ENCODE assay signal across 23 cellular contexts in the genomic region with DNA sequence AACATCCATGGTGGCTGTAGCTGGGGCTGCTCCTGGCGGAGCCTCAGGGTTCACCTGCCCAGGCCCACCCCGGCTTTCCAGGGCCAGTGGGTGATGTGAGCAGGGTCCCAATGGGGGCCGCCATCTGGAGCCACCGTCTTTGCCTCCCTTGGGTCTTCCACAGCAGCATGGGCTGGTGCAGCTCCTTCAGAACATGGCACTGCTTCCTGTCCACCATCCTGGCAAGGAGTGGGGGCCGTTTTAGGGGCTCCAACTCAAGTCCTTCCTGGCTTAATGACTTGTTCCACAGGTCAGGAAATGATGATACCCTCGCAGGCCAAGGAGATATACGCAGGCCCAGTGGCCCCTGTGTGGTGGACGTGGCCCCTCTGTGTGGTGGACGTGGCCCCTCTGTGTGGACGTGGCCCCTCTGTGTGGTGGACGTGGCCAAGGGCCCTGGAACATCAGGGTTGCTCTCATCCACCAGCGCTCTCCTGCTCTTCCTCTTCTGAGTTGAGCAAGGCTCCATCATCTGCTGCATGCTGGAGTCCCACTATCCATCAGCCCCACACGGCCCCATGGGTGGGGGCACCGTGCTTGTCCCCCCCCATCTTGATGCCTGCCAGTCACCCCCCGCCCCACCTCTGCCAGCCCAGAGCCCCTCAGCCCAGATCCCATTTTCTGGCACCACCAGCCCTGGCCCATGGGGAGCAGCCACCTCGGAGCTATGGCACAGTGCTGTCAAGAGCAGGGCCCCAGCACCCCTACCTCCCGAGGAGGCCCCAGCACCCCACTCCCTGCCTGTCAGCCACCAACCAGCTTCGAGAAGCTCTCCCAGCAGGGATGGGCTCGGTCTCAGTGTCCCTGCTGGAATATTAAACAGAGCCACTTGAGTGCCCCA. TPM values are rescaled to one million over a fixed set of nuclear protein-coding genes. Genes with fewer than 3 reads are reported as not detected.
A peak's percentile ranks its signal among the peaks of the same experiment; 100 is the strongest.
DNase-seq lines count a peak whose midpoint lies in the region; TF ChIP-seq lines count a peak whose summit lies in the region.
"Had no signal": no experiment of that assay in that cellular context is flagged by ENCODE, and none has a peak within 500 bp of the region (broad histone marks: within the 10 kb centered on the region; RNA-seq: fewer than 3 reads in every experiment).

No MANE protein-coding gene starts in this region.

- peaks cover 0 to 55% (median 29%) of the 10 kb centered on the region in 11 experiments; a peak in 16 of 22 replicates for H4K20me1 ChIP-seq in BLaER1 treated with 17β-estradiol and CSF1 and Interleukin-3, amounts not matched to agents 10 nM and 100 nM
- H4K20me1 ChIP-seq in GM23248 (ENCODE audit: insufficient read depth) = no peaks in the 10 kb centered on the region

- no peak overlapping the region for H2AFZ ChIP-seq in GM23248

- H3K9ac ChIP-seq in BLaER1 treated with 17β-estradiol and CSF1 and Interleukin-3, amounts not matched to agents 10 nM and 100 nM = 0 out of 22 replicates have a peak overlapping the region, but pooled peaks of 1 of the 11 experiments have one; percentile 1
- no peak overlapping the region for H3K9ac ChIP-seq in GM23248

- H3K4me1 Mint-ChIP-seq in glutamatergic neuron (ENCODE audit: low read depth, unreplicated experiment) = peaks cover 16% of the 10 kb centered on the region
- H3K4me1 Mint-ChIP-seq: CD4-positive, alpha-beta memory T cell had no signal

- H3K4me3 Mint-ChIP-seq in glutamatergic neuron (ENCODE audit: unreplicated experiment) = no peak overlapping the region
- H3K4me3 Mint-ChIP-seq: CD4-positive, alpha-beta memory T cell had no signal

- no peaks in the 10 kb centered on the region for H3K9me3 ChIP-seq in BLaER1 treated with 17β-estradiol and CSF1 and Interleukin-3, amounts not matched to agents 10 nM and 100 nM (replicated peaks in 1 of 11)
- no peaks in the 10 kb centered on the region for H3K9me3 ChIP-seq in HEK293 (ENCODE audit: control insufficient read depth, insufficient read depth, low read depth, low read length)
- H3K9me3 ChIP-seq in spleen = no peaks in the 10 kb centered on the region
- no peaks in the 10 kb centered on the region for H3K9me3 ChIP-seq in GM23248 (ENCODE audit: low read depth)
- H3K9me3 ChIP-seq: Caco-2, HAP-1, MG63 had no signal

- no peak overlapping the region for H3K4me3 ChIP-seq in BLaER1 treated with 17β-estradiol and CSF1 and Interleukin-3, amounts not matched to agents 10 nM and 100 nM
- H3K4me3 ChIP-seq in HEK293 (ENCODE audit: low read depth, low read length) = no peak overlapping the region
- H3K4me3 ChIP-seq in spleen = no peak overlapping the region
- H3K4me3 ChIP-seq in GM23248 = no peak overlapping the region
- H3K4me3 ChIP-seq: GM12878, HAP-1, MG63, SK-N-MC had no signal

- intact Hi-C loops in spleen (cut with DNase I; ENCODE audit: low total_unique reads) = no loop called here

- no peak overlapping the region for H3K27ac Mint-ChIP-seq in glutamatergic neuron (ENCODE audit: unreplicated experiment)

- TF ChIP-seq CTCF in HEK293 (tag by site-specific recombination; IDR thresholded peaks at IDR 0.05) = no peak
- TF ChIP-seq CTCF in glutamatergic neuron (IDR thresholded peaks at IDR 0.05; ENCODE audit: partially characterized antibody, unreplicated experiment) = no peak
- no peak for TF ChIP-seq CTCF in spleen (IDR thresholded peaks at IDR 0.05 in 8 of 11, conservative IDR thresholded peaks at IDR 0.05 in 3 of 11)

- 93 to 97% (median 95%) methylated on average over 9 to 19 of the region's 19 CpGs for WGBS in spleen, 5 donors
- WGBS in GM23248 (ENCODE audit: low coverage in 1 of 2, low lambda C conversion rate in 2 of 2, missing lambda C conversion rate in 2 of 2), 2 experiments = 89 to 95% methylated on average over 16 to 19 of the region's 19 CpGs

- in situ Hi-C loops in GM23248 (cut with MboI) = no loop called here

- peaks cover 11 to 49% (median 21%) of the 10 kb centered on the region in 11 experiments for H3K36me3 ChIP-seq in BLaER1 treated with 17β-estradiol and CSF1 and Interleukin-3, amounts not matched to agents 10 nM and 100 nM
- peaks cover 0 to 10% of the 10 kb centered on the region in 2 experiments; a peak in 2 of 3 replicates for H3K36me3 ChIP-seq in HEK293 (ENCODE audit: control insufficient read depth in 2 of 2, insufficient read depth in 1 of 2, low read length in 2 of 2)
- peaks cover 0 to 31% (median 12%) of the 10 kb centered on the region in 6 donors for H3K36me3 ChIP-seq in spleen
- peaks cover 3% of the 10 kb centered on the region; the same call in 1 of the 2 replicates for H3K36me3 ChIP-seq in GM23248 (ENCODE audit: low read depth)

- H3K27ac ChIP-seq in BLaER1 treated with 17β-estradiol and CSF1 and Interleukin-3, amounts not matched to agents 10 nM and 100 nM = peak overlapping the region in 3 of 11 experiments; percentile 32 to 51 (median 46); a peak in 2 of 22 replicates
- H3K27ac ChIP-seq in HEK293 (ENCODE audit: extremely low read depth, low read depth, low read length) (no peak overlapping the region), spleen (no peak overlapping the region), GM23248 (no peak overlapping the region)
- H3K27ac ChIP-seq: SK-N-MC had no signal

- no peaks in the 10 kb centered on the region for H3K9me2 ChIP-seq in GM23248 (ENCODE audit: insufficient read depth)

- POLR2A ChIA-PET in HEK293 (lab: Yijun Ruan, JAX) = interaction anchor here (1.1 kb wide), 1 partner anchor 19 kb away, joined by 3 read pairs; a partner anchor contains a TSS

- H3K36me3 Mint-ChIP-seq in glutamatergic neuron (ENCODE audit: unreplicated experiment) = no peaks in the 10 kb centered on the region

- DNase-seq in glutamatergic neuron (peak; percentile 7), spleen (peak; percentile 42), GM23248 (no peak), erythroblast (lab: John Stamatoyannopoulos, UW) (no peak), activated gamma-delta T cell (lab: John Stamatoyannopoulos, UW) (no peak)
- DNase-seq: Caco-2; CD4-positive, alpha-beta memory T cell; DMS 273 treated with DMSO at 0.1 percent for 48 hours; DMS79 treated with DMSO at 0.1 percent for 48 hours; MG63; NCI-H1417; NCI-H1694 treated with DMSO at 0.1 percent for 48 hours; NCI-H2081 treated with DMSO at 0.1 percent for 48 hours; NCI-H2171 treated with DMSO at 0.1 percent for 48 hours; NCI-H524 treated with DMSO at 0.1 percent for 48 hours; OCI-M1; SHP77 treated with DMSO at 0.1 percent for 48 hours had no signal

- CTCF ChIA-PET in HEK293 (lab: Yijun Ruan, JAX) = no interaction called here

- H3K4me2 ChIP-seq in BLaER1 treated with 17β-estradiol and CSF1 and Interleukin-3, amounts not matched to agents 10 nM and 100 nM = peak overlapping the region in 7 of 11 experiments; percentile 5 to 76 (median 73); a peak in 12 of 22 replicates
- H3K4me2 ChIP-seq in GM23248 (ENCODE audit: unreplicated experiment) = no peak overlapping the region

- H3K9me3 Mint-ChIP-seq in glutamatergic neuron (ENCODE audit: unreplicated experiment) = peaks cover 11% of the 10 kb centered on the region
- H3K9me3 Mint-ChIP-seq: CD4-positive, alpha-beta memory T cell had no signal

- H3F3A ChIP-seq in GM23248 (ENCODE audit: insufficient read depth) = no peaks in the 10 kb centered on the region

- peaks cover 6% of the 10 kb centered on the region for H3K27me3 Mint-ChIP-seq in glutamatergic neuron (ENCODE audit: unreplicated experiment)
- H3K27me3 Mint-ChIP-seq: CD4-positive, alpha-beta memory T cell had no signal

- H3K79me2 ChIP-seq in GM23248 (ENCODE audit: insufficient read depth) = peaks cover 6% of the 10 kb centered on the region

- no peaks in the 10 kb centered on the region for H3K27me3 ChIP-seq in BLaER1 treated with 17β-estradiol and CSF1 and Interleukin-3, amounts not matched to agents 10 nM and 100 nM
- H3K27me3 ChIP-seq in spleen (replicated peaks in 1 of 7) (no peaks in the 10 kb centered on the region), GM23248 (replicated peaks; ENCODE audit: insufficient read depth) (no peaks in the 10 kb centered on the region)
- H3K27me3 ChIP-seq: MG63 had no signal

- peaks cover 8 to 69% (median 57%) of the 10 kb centered on the region in 10 experiments; a peak in 18 of 20 replicates for H3K4me1 ChIP-seq in BLaER1 treated with 17β-estradiol and CSF1 and Interleukin-3, amounts not matched to agents 10 nM and 100 nM
- H3K4me1 ChIP-seq in HEK293 (ENCODE audit: control insufficient read depth, insufficient read depth, low read length) (no peaks in the 10 kb centered on the region), spleen (peaks cover 0 to 7% (median 0%) of the 10 kb centered on the region in 6 donors), GM23248 (ENCODE audit: insufficient read depth) (no peaks in the 10 kb centered on the region)
- H3K4me1 ChIP-seq: Caco-2, HAP-1 had no signal

- TF ChIP-seq POLR2A in spleen (IDR thresholded peaks at IDR 0.05) (no peak), erythroblast (IDR thresholded peaks at IDR 0.05; ENCODE audit: low read length) (no peak)

TF ChIP-seq in HEK293, 187 proteins besides CTCF, POLR2A, EP300 and RAD21 (continues in another document):
- TF ChIP-seq ZNF138 (tag by site-specific recombination; IDR thresholded peaks at IDR 0.05; ENCODE audit: borderline replicate concordance) (no peak), OSR2 (tag by site-specific recombination; IDR thresholded peaks at IDR 0.05) (no peak)

RNA-seq across cellular contexts. Expression of a gene that starts 7.9 kb away (rescaled TPM):
- total RNA-seq in glutamatergic neuron (ENCODE audit: unreplicated experiment) (not detected), spleen (not detected)
- polyA plus RNA-seq in spleen (under 1 TPM in 1 of 3 donors, not detected in 2; 0.10 TPM), GM23248 (2016; fragmentation: Nextera tagmentation; extraction: Ambion mirVana) (not detected in 2 replicates)
- not detected in 2 replicates for total RNA-seq in GM23248 (2014; rRNA removed; shearing (Covaris generic))
- total RNA-seq: Caco-2; CD4-positive, alpha-beta memory T cell had no signal
- polyA plus RNA-seq: BJ had no signal

RNA-seq across cellular contexts. Expression of a gene that starts 18.8 kb away (rescaled TPM):
- total RNA-seq in glutamatergic neuron (ENCODE audit: unreplicated experiment) = 11.9 TPM
- total RNA-seq in spleen = 1 to 10 TPM; 2.8 to 8.9 (median 5.7) TPM
- 1 to 10 TPM; 1.2 to 2.6 (median 1.8) TPM for polyA plus RNA-seq in spleen
- total RNA-seq in GM23248 (2014; rRNA removed; shearing (Covaris generic)) = 6.3 and 7.5 TPM in 2 replicates
- polyA plus RNA-seq in GM23248 (2016; fragmentation: Nextera tagmentation; extraction: Ambion mirVana) = 10.4 and 11.3 TPM in 2 replicates

RNA-seq across cellular contexts. Expression of a gene that starts 18.9 kb away (rescaled TPM):
- total RNA-seq in glutamatergic neuron (ENCODE audit: unreplicated experiment) (81.3 TPM), spleen (100 to 1,000 TPM in 6 of 7 donors, 10 to 100 TPM in 1; 91.9 to 135 (median 122) TPM)
- polyA plus RNA-seq in spleen (10 to 100 TPM; 58.6 to 86.0 (median 62.3) TPM), GM23248 (2016; fragmentation: Nextera tagmentation; extraction: Ambion mirVana) (95.9 and 99.2 TPM in 2 replicates)
- total RNA-seq in GM23248 (2014; rRNA removed; shearing (Covaris generic)) = 64.1 and 71.5 TPM in 2 replicates

Comparison
In these comparisons a context has a peak if more than half of its experiments do, and no peak if none do; other contexts are left out.
1. DNase-seq: peak in glutamatergic neuron (single experiment) and spleen (single experiment); none in GM23248 (single experiment), erythroblast (0 of 2) and activated gamma-delta T cell (single experiment).